In genomic region chr11:99019676-99020075, GRCh38 we compare ENCODE assay signal across 23 cellular contexts. TPM values are rescaled to one million over a fixed set of nuclear protein-coding genes. Genes with fewer than 3 reads are reported as not detected.
DNase-seq lines count a peak whose midpoint lies in the region; FAIRE-seq and TF ChIP-seq lines count a peak whose summit lies in the region.
"Had no signal": no experiment of that assay in that cellular context is flagged by ENCODE, and none has a peak within 500 bp of the region (broad histone marks: within the 10 kb centered on the region; RNA-seq: fewer than 3 reads in every experiment).

No MANE protein-coding gene starts in this region.

- H3K9ac ChIP-seq in H9 (ENCODE audit: extremely low read depth, insufficient read length, low read length) (no peak overlapping the region), Karpas-422 (ENCODE audit: low read length) (no peak overlapping the region)

- H3K36me3 Mint-ChIP-seq in H9 (ENCODE audit: insufficient read depth in 1 of 3, low read depth in 3 of 3) (no peaks in the 10 kb centered on the region), neural crest cell (ENCODE audit: low read depth) (no peaks in the 10 kb centered on the region)
- H3K36me3 Mint-ChIP-seq in activated T-helper 2 cell treated with anti-CD3 and anti-CD28 coated beads, Interferon-gamma antibody, Interleukin-2, Interleukin-4, amounts not matched to agents 10 μg/mL and 5 μg/mL and 100 μg/mL, durations not matched to agents 14 hours and 24 hours and 36 hours (ENCODE audit: low read depth) = no peaks in the 10 kb centered on the region
- H3K36me3 Mint-ChIP-seq: activated CD8-positive, alpha-beta memory T cell treated with anti-CD3 and anti-CD28 coated beads, Interleukin-2, amount 10 ng/mL, durations not matched to agents 7 days and 5 days; naive thymus-derived CD4-positive, alpha-beta T cell; stimulated activated naive B cell treated with anti-CD40 and anti-IgM and Interleukin-4, amounts not matched to agents 10 μg/mL and 1 μg/mL and 100 μg/mL, for 72 hours had no signal

- H3K23me2 ChIP-seq in H9 (ENCODE audit: insufficient read length, low read depth, low read length, poor library complexity, severe bottlenecking) = peaks cover 8% of the 10 kb centered on the region

- H3K4me1 Mint-ChIP-seq in H9 (peaks cover 2 to 5% of the 10 kb centered on the region in 2 experiments; a peak in 3 of 4 replicates), neural crest cell (peaks cover 8% of the 10 kb centered on the region)
- peaks cover 4% of the 10 kb centered on the region for H3K4me1 Mint-ChIP-seq in activated T-helper 2 cell treated with anti-CD3 and anti-CD28 coated beads, Interferon-gamma antibody, Interleukin-2, Interleukin-4, amounts not matched to agents 10 μg/mL and 5 μg/mL and 100 μg/mL, durations not matched to agents 14 hours and 24 hours and 36 hours (ENCODE audit: low read depth)

- H2BK120ac ChIP-seq in H9 (ENCODE audit: low read depth, low read length, poor library complexity, severe bottlenecking) = no peak overlapping the region

- H2BK5ac ChIP-seq in H9 (ENCODE audit: insufficient read length, low read length) = no peak overlapping the region

- TF ChIP-seq CTCF in A673 (conservative IDR thresholded peaks at IDR 0.05; ENCODE audit: low read depth, low read length) (no peak), H9 (conservative IDR thresholded peaks at IDR 0.05) (no peak), WI38 (IDR thresholded peaks at IDR 0.05; ENCODE audit: low read depth, low read length) (no peak), neural crest cell (conservative IDR thresholded peaks at IDR 0.05) (no peak)

- H3K27me3 ChIP-seq in A673 (replicated peaks; ENCODE audit: insufficient read depth, low read depth, low read length, poor library complexity) = no peaks in the 10 kb centered on the region
- H3K27me3 ChIP-seq in H9 (ENCODE audit: insufficient read depth, low read length) = no peaks in the 10 kb centered on the region; the same call in 1 of the 2 replicates
- H3K27me3 ChIP-seq in Karpas-422 (ENCODE audit: low read length) = no peaks in the 10 kb centered on the region
- H3K27me3 ChIP-seq: SJSA1, tibial nerve had no signal

- no peak overlapping the region for H4K8ac ChIP-seq in H9 (replicated peaks; ENCODE audit: insufficient read length, low read depth, low read length)

- H4K5ac ChIP-seq in H9 (ENCODE audit: insufficient read length, low read depth, low read length) = no peak overlapping the region

- H3K36me3 ChIP-seq in A673 (ENCODE audit: insufficient read depth, low read length, poor library complexity, severe bottlenecking) (no peaks in the 10 kb centered on the region), Karpas-422 (ENCODE audit: insufficient read depth, low read length) (no peaks in the 10 kb centered on the region)
- H3K36me3 ChIP-seq: SJSA1, tibial nerve had no signal

- H3K9me2 ChIP-seq in Karpas-422 (replicated peaks; ENCODE audit: insufficient read depth, low read length) = 0 out of 2 replicates have a peak, but pooled peaks cover 4% of the 10 kb centered on the region

- no peak for FAIRE-seq in RCC 7860 (lab: Jason Lieb, UNC)
- FAIRE-seq: G401.6 had no signal

- BruUV-seq in A673 (replicated peaks; lab: Mats Ljungman, UMichigan) = no TSS peak

- no peaks in the 10 kb centered on the region for H3K79me2 ChIP-seq in H9 (ENCODE audit: insufficient read depth, low read length)
- H3K79me2 ChIP-seq in Karpas-422 (ENCODE audit: low read length) = no peaks in the 10 kb centered on the region

- no CpG with 5 or more reads among the region's 8 CpGs for WGBS in H9 (ENCODE audit: extremely low coverage, insufficient read length, low lambda C conversion rate)

- H3T11ph ChIP-seq in H9 (ENCODE audit: low read length) = no peak overlapping the region

- H3K4me3 ChIP-seq in A673 (ENCODE audit: low read depth, low read length, poor library complexity, severe bottlenecking) = peak overlapping the region; percentile 41
- peak overlapping the region; percentile 32 for H3K4me3 ChIP-seq in WI38 (ENCODE audit: low read depth, low read length)
- H3K4me3 ChIP-seq in Karpas-422 (ENCODE audit: low read length) = no peak overlapping the region
- H3K4me3 ChIP-seq: SJSA1 had no signal

- no peak overlapping the region for H3K56ac ChIP-seq in H9 (ENCODE audit: insufficient read length, low read depth, low read length)

- no peak overlapping the region for H4K91ac ChIP-seq in H9 (ENCODE audit: insufficient read length, low read depth, low read length)

- H3K4me1 ChIP-seq in A673 (ENCODE audit: insufficient read depth, low read length, poor library complexity, severe bottlenecking) = peaks cover 7% of the 10 kb centered on the region
- H3K4me1 ChIP-seq in H9 (ENCODE audit: insufficient read depth, low read length) = no peaks in the 10 kb centered on the region
- H3K4me1 ChIP-seq in Karpas-422 (ENCODE audit: low read length) = no peaks in the 10 kb centered on the region
- H3K4me1 ChIP-seq: Caco-2, SJSA1 had no signal

- H2BK12ac ChIP-seq in H9 (ENCODE audit: insufficient read length, low read depth, low read length) = no peak overlapping the region

- DNase-seq in A673 (ENCODE audit: low spot score) (peak; percentile 7), H9 (no peak), neural crest cell (ENCODE audit: low read depth, low spot score) (no peak), NCI-H1092 treated with DMSO at 0.1 percent for 48 hours (lab: John Stamatoyannopoulos, UW) (no peak), Karpas-422 (no peak), RCC 7860 (ENCODE audit: low spot score) (no peak)
- DNase-seq in activated T-helper 2 cell treated with anti-CD3 and anti-CD28 coated beads, Interferon-gamma antibody, Interleukin-2, Interleukin-4, amounts not matched to agents 10 μg/mL and 5 μg/mL and 100 μg/mL, durations not matched to agents 14 hours and 24 hours and 36 hours (ENCODE audit: low spot score) = no peak
- DNase-seq: activated CD4-positive, alpha-beta T cell treated with anti-CD3 and anti-CD28 coated beads for 4 hours; activated CD8-positive, alpha-beta memory T cell treated with anti-CD3 and anti-CD28 coated beads, Interleukin-2, amount 10 ng/mL, durations not matched to agents 7 days and 5 days; amniotic stem cell; Caco-2; endodermal cell; naive thymus-derived CD4-positive, alpha-beta T cell; NCI-H526 treated with DMSO at 0.1 percent for 48 hours; PC-9; stimulated activated CD4-positive, alpha-beta T cell treated with anti-CD3 and anti-CD28 coated beads, Interleukin-15, amount 100 ng/mL, for 24 hours; stimulated activated naive B cell treated with anti-CD40 and anti-IgM and Interleukin-4, amounts not matched to agents 10 μg/mL and 1 μg/mL and 100 μg/mL, for 72 hours had no signal

- no peak overlapping the region for H3K23ac ChIP-seq in H9 (ENCODE audit: insufficient read length, low read depth, low read length)

- no peak overlapping the region for H2AK5ac ChIP-seq in H9 (ENCODE audit: insufficient read length, low read length)

- H3K27ac ChIP-seq in A673 (ENCODE audit: low read depth, low read length, poor library complexity, severe bottlenecking) (no peak overlapping the region), H9 (ENCODE audit: insufficient read length, low read depth, low read length) (no peak overlapping the region), Karpas-422 (ENCODE audit: low read length) (no peak overlapping the region)
- H3K27ac ChIP-seq: PC-9, SJSA1, tibial nerve had no signal

- CTCF ChIA-PET in A673 (lab: Charles Lee) = no interaction called here

- no peaks in the 10 kb centered on the region for H3K9me3 ChIP-seq in A673 (ENCODE audit: low read depth, low read length, poor library complexity, severe bottlenecking)
- H3K9me3 ChIP-seq in H9 (ENCODE audit: control insufficient read depth, low read depth, low read length) = no peaks in the 10 kb centered on the region
- peaks cover 15% of the 10 kb centered on the region for H3K9me3 ChIP-seq in Karpas-422 (ENCODE audit: low read length)
- H3K9me3 ChIP-seq: Caco-2, SJSA1, tibial nerve had no signal

- H3K4me3 Mint-ChIP-seq in H9 (peak overlapping the region; percentile 16 to 94; a peak in 3 of 5 replicates), neural crest cell (peak overlapping the region; percentile 93)
- no peak overlapping the region for H3K4me3 Mint-ChIP-seq in activated T-helper 2 cell treated with anti-CD3 and anti-CD28 coated beads, Interferon-gamma antibody, Interleukin-2, Interleukin-4, amounts not matched to agents 10 μg/mL and 5 μg/mL and 100 μg/mL, durations not matched to agents 14 hours and 24 hours and 36 hours (ENCODE audit: low read depth)
- H3K4me3 Mint-ChIP-seq: activated CD8-positive, alpha-beta memory T cell treated with anti-CD3 and anti-CD28 coated beads, Interleukin-2, amount 10 ng/mL, durations not matched to agents 7 days and 5 days had no signal

- no peak overlapping the region for H2BK20ac ChIP-seq in H9 (ENCODE audit: low read depth, low read length, poor library complexity, severe bottlenecking)

- H2BK15ac ChIP-seq in H9 (ENCODE audit: low read depth, low read length) = no peak overlapping the region

- H3K14ac ChIP-seq in H9 (ENCODE audit: insufficient read depth, low read length) = no peak overlapping the region

- H3K27me3 Mint-ChIP-seq in H9 (ENCODE audit: low read depth) (peaks cover 48% of the 10 kb centered on the region), neural crest cell (ENCODE audit: low read depth) (peaks cover 81% of the 10 kb centered on the region)
- peaks cover 20% of the 10 kb centered on the region for H3K27me3 Mint-ChIP-seq in activated T-helper 2 cell treated with anti-CD3 and anti-CD28 coated beads, Interferon-gamma antibody, Interleukin-2, Interleukin-4, amounts not matched to agents 10 μg/mL and 5 μg/mL and 100 μg/mL, durations not matched to agents 14 hours and 24 hours and 36 hours (ENCODE audit: low read depth)

- POLR2A ChIA-PET in A673 (lab: Charles Lee; ENCODE audit: low non-redundant PET) = no interaction called here

- no peak overlapping the region for H3K18ac ChIP-seq in H9 (ENCODE audit: insufficient read length, low read depth, low read length)

- H3K4ac ChIP-seq in H9 (ENCODE audit: low read depth, low read length) = no peak overlapping the region

- H4K20me1 ChIP-seq in H9 (ENCODE audit: control insufficient read depth, insufficient read depth, insufficient read length) (no peaks in the 10 kb centered on the region), Karpas-422 (ENCODE audit: insufficient read depth, low read depth, low read length) (no peaks in the 10 kb centered on the region)

- H2AFZ ChIP-seq in H9 (ENCODE audit: low read length) (no peak overlapping the region), Karpas-422 (ENCODE audit: low read length) (no peak overlapping the region; the same call in 1 of the 2 replicates)

- H3K9me3 Mint-ChIP-seq in H9 (no peaks in the 10 kb centered on the region), neural crest cell (no peaks in the 10 kb centered on the region)
- H3K9me3 Mint-ChIP-seq in activated T-helper 2 cell treated with anti-CD3 and anti-CD28 coated beads, Interferon-gamma antibody, Interleukin-2, Interleukin-4, amounts not matched to agents 10 μg/mL and 5 μg/mL and 100 μg/mL, durations not matched to agents 14 hours and 24 hours and 36 hours = no peaks in the 10 kb centered on the region
- H3K9me3 Mint-ChIP-seq: endodermal cell; stimulated activated naive B cell treated with anti-CD40 and anti-IgM and Interleukin-4, amounts not matched to agents 10 μg/mL and 1 μg/mL and 100 μg/mL, for 72 hours had no signal

- no peak overlapping the region for H3K27ac Mint-ChIP-seq in H9
- no peak overlapping the region for H3K27ac Mint-ChIP-seq in neural crest cell (ENCODE audit: unreplicated experiment)
- H3K27ac Mint-ChIP-seq in activated T-helper 2 cell treated with anti-CD3 and anti-CD28 coated beads, Interferon-gamma antibody, Interleukin-2, Interleukin-4, amounts not matched to agents 10 μg/mL and 5 μg/mL and 100 μg/mL, durations not matched to agents 14 hours and 24 hours and 36 hours = no peak overlapping the region
- H3K27ac Mint-ChIP-seq: activated CD8-positive, alpha-beta memory T cell treated with anti-CD3 and anti-CD28 coated beads, Interleukin-2, amount 10 ng/mL, durations not matched to agents 7 days and 5 days; stimulated activated naive B cell treated with anti-CD40 and anti-IgM and Interleukin-4, amounts not matched to agents 10 μg/mL and 1 μg/mL and 100 μg/mL, for 72 hours had no signal

- no peaks in the 10 kb centered on the region for H3K79me1 ChIP-seq in H9 (ENCODE audit: insufficient read depth, low read depth, low read length, poor library complexity, severe bottlenecking)

- H3K4me2 ChIP-seq in H9 (ENCODE audit: insufficient read depth, insufficient read length, low read length) (no peak overlapping the region), Karpas-422 (ENCODE audit: low read depth, low read length, poor library complexity, severe bottlenecking) (no peak overlapping the region)

- intact Hi-C loops in A673 (cut with micrococcal nuclease; ENCODE audit: unreplicated experiment) = loop anchor here (2.0 to 10.0 kb wide), 6 partner anchors 719 to 1925 kb away; no protein-coding TSS in a partner anchor
- intact Hi-C loops in activated T-helper 2 cell treated with anti-CD3 and anti-CD28 coated beads, Interferon-gamma antibody, Interleukin-2, Interleukin-4, amounts not matched to agents 10 μg/mL and 5 μg/mL and 100 μg/mL, durations not matched to agents 14 hours and 24 hours and 36 hours (cut with micrococcal nuclease) = no loop called here

RNA-seq across cellular contexts. Expression of gene CNTN5, which starts 1.1 kb away (rescaled TPM):
- 0.66 and 0.80 TPM in 2 replicates for total RNA-seq in A673 (2021)
- total RNA-seq in H9 (2021) = not detected in 2 replicates
- not detected in 2 replicates for total RNA-seq in neural crest cell
- not detected in 2 replicates for total RNA-seq in activated T-helper 2 cell treated with anti-CD3 and anti-CD28 coated beads, Interferon-gamma antibody, Interleukin-2, Interleukin-4, amounts not matched to agents 10 μg/mL and 5 μg/mL and 100 μg/mL, durations not matched to agents 14 hours and 24 hours and 36 hours
- total RNA-seq in Karpas-422 (2014; rRNA removed; shearing (Covaris generic); ENCODE audit: low replicate concordance) = not detected in 2 replicates
- total RNA-seq: activated CD8-positive, alpha-beta memory T cell treated with anti-CD3 and anti-CD28 coated beads, Interleukin-2, amount 10 ng/mL, durations not matched to agents 7 days and 5 days; fibroblast of lung; mammary epithelial cell; naive thymus-derived CD4-positive, alpha-beta T cell; PC-9; SJSA1 had no signal
